ENCODE assay signal across 16 cellular contexts in the genomic region with DNA sequence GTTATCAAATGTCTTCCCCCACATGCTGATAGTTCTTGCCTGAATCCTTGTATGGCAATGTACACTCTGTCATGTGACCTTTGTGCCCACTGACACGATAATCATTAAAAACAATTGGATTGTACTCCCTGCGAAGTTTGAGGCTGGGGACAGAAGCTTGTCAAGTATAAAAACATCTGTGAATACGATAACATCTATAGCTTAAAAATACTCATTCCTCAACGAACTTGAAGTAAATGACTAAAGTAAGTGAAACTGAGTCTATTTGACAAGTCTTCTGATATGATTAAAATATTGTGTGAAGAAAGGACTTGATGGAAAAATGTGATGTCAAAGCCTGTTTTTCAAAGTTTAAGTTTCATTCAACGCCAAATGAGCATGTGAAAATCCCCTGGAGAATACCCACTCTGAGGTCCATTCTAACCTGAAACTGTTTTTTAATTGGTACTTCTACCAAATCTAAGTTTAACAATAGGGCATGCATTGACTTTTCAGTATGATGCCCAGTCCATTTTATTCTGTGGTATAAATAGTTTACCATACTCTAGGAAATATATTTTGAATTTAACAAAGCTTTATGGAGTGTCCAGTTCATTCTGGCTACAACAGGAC.
DNase-seq lines count a peak whose midpoint lies in the region; ATAC-seq lines count a peak whose summit lies in the region.
"Had no signal": no experiment of that assay in that cellular context is flagged by ENCODE, and none has a peak within 500 bp of the region (broad histone marks: within the 10 kb centered on the region; RNA-seq: fewer than 3 reads in every experiment).

No MANE protein-coding gene starts in this region.

- H3K4me1 Mint-ChIP-seq in activated naive CD4-positive, alpha-beta T cell treated with anti-CD3 and anti-CD28 coated beads for 36 hours (ENCODE audit: low read depth) = peaks cover 70% of the 10 kb centered on the region
- peaks cover 22% of the 10 kb centered on the region for H3K4me1 Mint-ChIP-seq in T-helper 2 cell treated with Interferon-gamma antibody and Interleukin-4, amounts not matched to agents 5 μg/mL and 100 μg/mL, for 36 hours (ENCODE audit: low read depth)
- H3K4me1 Mint-ChIP-seq in stimulated activated effector memory CD8-positive, alpha-beta T cell treated with anti-CD3 and anti-CD28 coated beads, Interleukin-12 subunit alpha, Interleukin-12 subunit beta, amount 100 ng/mL, for 72 hours = peaks cover 26% of the 10 kb centered on the region

- intact Hi-C loops in activated naive CD4-positive, alpha-beta T cell treated with anti-CD3 and anti-CD28 coated beads for 36 hours (cut with micrococcal nuclease) = loop anchor here (1.0 to 10.0 kb wide), 4 partner anchors 117 to 1415 kb away; partner anchors contain the start of gene TES

- ATAC-seq in GM18868 (IDR thresholded peaks at IDR 0.05; ENCODE audit: unreplicated experiment) = peak; percentile 52
- ATAC-seq in stimulated activated effector memory CD8-positive, alpha-beta T cell treated with anti-CD3 and anti-CD28 coated beads, Interleukin-12 subunit alpha, Interleukin-12 subunit beta, amount 100 ng/mL, for 72 hours = peak; percentile 84
- no peak for ATAC-seq in HG02678 (IDR thresholded peaks at IDR 0.05; ENCODE audit: unreplicated experiment)
- ATAC-seq: CD8-positive, alpha-beta T cell had no signal

- no peaks in the 10 kb centered on the region for H3K9me3 Mint-ChIP-seq in activated naive CD4-positive, alpha-beta T cell treated with anti-CD3 and anti-CD28 coated beads for 36 hours
- no peaks in the 10 kb centered on the region for H3K9me3 Mint-ChIP-seq in T-helper 2 cell treated with Interferon-gamma antibody and Interleukin-4, amounts not matched to agents 5 μg/mL and 100 μg/mL, for 36 hours
- H3K9me3 Mint-ChIP-seq in stimulated activated effector memory CD8-positive, alpha-beta T cell treated with anti-CD3 and anti-CD28 coated beads, Interleukin-12 subunit alpha, Interleukin-12 subunit beta, amount 100 ng/mL, for 72 hours = no peaks in the 10 kb centered on the region
- H3K9me3 Mint-ChIP-seq: CD8-positive, alpha-beta T cell; HFFc6 had no signal

- peak; percentile 39 for DNase-seq in activated naive CD4-positive, alpha-beta T cell treated with anti-CD3 and anti-CD28 coated beads for 36 hours
- no peak for DNase-seq in activated naive CD4-positive, alpha-beta T cell treated with Interleukin-2 at 50 U/mL for 16 hours
- DNase-seq in T-helper 2 cell treated with Interferon-gamma antibody and Interleukin-4, amounts not matched to agents 5 μg/mL and 100 μg/mL, for 36 hours (ENCODE audit: low spot score) = peak; percentile 42
- DNase-seq in stimulated activated effector memory CD8-positive, alpha-beta T cell treated with anti-CD3 and anti-CD28 coated beads, Interleukin-12 subunit alpha, Interleukin-12 subunit beta, amount 100 ng/mL, for 72 hours (ENCODE audit: low spot score in 2 of 2) = no peak
- no peak for DNase-seq in NCI-H748 (lab: John Stamatoyannopoulos, UW; ENCODE audit: unreplicated experiment)
- DNase-seq: BE2C; CD8-positive, alpha-beta T cell; DMS79 treated with DMSO at 0.1 percent for 48 hours; HFFc6; IMR-90; NCI-H187 treated with DMSO at 0.1 percent for 48 hours; NCI-H446; NCI-H748 treated with DMSO at 0.1 percent for 48 hours; PC-9 had no signal

- H3K27me3 Mint-ChIP-seq in activated naive CD4-positive, alpha-beta T cell treated with anti-CD3 and anti-CD28 coated beads for 36 hours (ENCODE audit: low read depth) = peaks cover 13% of the 10 kb centered on the region
- no peaks in the 10 kb centered on the region for H3K27me3 Mint-ChIP-seq in T-helper 2 cell treated with Interferon-gamma antibody and Interleukin-4, amounts not matched to agents 5 μg/mL and 100 μg/mL, for 36 hours (ENCODE audit: low read depth)

- CTCF ChIA-PET in activated naive CD4-positive, alpha-beta T cell treated with anti-CD3 and anti-CD28 coated beads for 36 hours (lab: Charles Lee) = interaction anchor here (0.6 to 1.9 kb wide), 6 partner anchors 14 to 126 kb away, joined by 3 to 6 read pairs (median 3); no protein-coding TSS in a partner anchor

- H3K27ac Mint-ChIP-seq in activated naive CD4-positive, alpha-beta T cell treated with anti-CD3 and anti-CD28 coated beads for 36 hours = peak overlapping the region; percentile 81
- peak overlapping the region; percentile 67 for H3K27ac Mint-ChIP-seq in T-helper 2 cell treated with Interferon-gamma antibody and Interleukin-4, amounts not matched to agents 5 μg/mL and 100 μg/mL, for 36 hours
- peak overlapping the region; percentile 79 for H3K27ac Mint-ChIP-seq in stimulated activated effector memory CD8-positive, alpha-beta T cell treated with anti-CD3 and anti-CD28 coated beads, Interleukin-12 subunit alpha, Interleukin-12 subunit beta, amount 100 ng/mL, for 72 hours
- H3K27ac Mint-ChIP-seq: CD8-positive, alpha-beta T cell; HFFc6 had no signal

- H3K4me3 Mint-ChIP-seq in activated naive CD4-positive, alpha-beta T cell treated with anti-CD3 and anti-CD28 coated beads for 36 hours = no peak overlapping the region
- peak overlapping the region; percentile 38 for H3K4me3 Mint-ChIP-seq in T-helper 2 cell treated with Interferon-gamma antibody and Interleukin-4, amounts not matched to agents 5 μg/mL and 100 μg/mL, for 36 hours
- peak overlapping the region; percentile 14 for H3K4me3 Mint-ChIP-seq in stimulated activated effector memory CD8-positive, alpha-beta T cell treated with anti-CD3 and anti-CD28 coated beads, Interleukin-12 subunit alpha, Interleukin-12 subunit beta, amount 100 ng/mL, for 72 hours
- H3K4me3 Mint-ChIP-seq: CD8-positive, alpha-beta T cell; HFFc6 had no signal

- H3K36me3 Mint-ChIP-seq in activated naive CD4-positive, alpha-beta T cell treated with anti-CD3 and anti-CD28 coated beads for 36 hours (ENCODE audit: low read depth) = no peaks in the 10 kb centered on the region
- H3K36me3 Mint-ChIP-seq in T-helper 2 cell treated with Interferon-gamma antibody and Interleukin-4, amounts not matched to agents 5 μg/mL and 100 μg/mL, for 36 hours (ENCODE audit: low read depth) = no peaks in the 10 kb centered on the region
- no peaks in the 10 kb centered on the region for H3K36me3 Mint-ChIP-seq in stimulated activated effector memory CD8-positive, alpha-beta T cell treated with anti-CD3 and anti-CD28 coated beads, Interleukin-12 subunit alpha, Interleukin-12 subunit beta, amount 100 ng/mL, for 72 hours
- H3K36me3 Mint-ChIP-seq: CD8-positive, alpha-beta T cell had no signal

Comparison
In these comparisons a context has a peak if more than half of its experiments do, and no peak if none do; other contexts are left out.
1. DNase-seq: peak in activated naive CD4-positive, alpha-beta T cell treated with anti-CD3 and anti-CD28 coated beads for 36 hours (single experiment) and T-helper 2 cell treated with Interferon-gamma antibody and Interleukin-4, amounts not matched to agents 5 μg/mL and 100 μg/mL, for 36 hours (single experiment); none in activated naive CD4-positive, alpha-beta T cell treated with Interleukin-2 at 50 U/mL for 16 hours (single experiment), stimulated activated effector memory CD8-positive, alpha-beta T cell treated with anti-CD3 and anti-CD28 coated beads, Interleukin-12 subunit alpha, Interleukin-12 subunit beta, amount 100 ng/mL, for 72 hours (0 of 2) and NCI-H748 (single experiment).
2. Peak in every context shown above with its lines, with median percentiles within 50 percentile points of each other: H3K27ac Mint-ChIP-seq.